In the genomic region with DNA sequence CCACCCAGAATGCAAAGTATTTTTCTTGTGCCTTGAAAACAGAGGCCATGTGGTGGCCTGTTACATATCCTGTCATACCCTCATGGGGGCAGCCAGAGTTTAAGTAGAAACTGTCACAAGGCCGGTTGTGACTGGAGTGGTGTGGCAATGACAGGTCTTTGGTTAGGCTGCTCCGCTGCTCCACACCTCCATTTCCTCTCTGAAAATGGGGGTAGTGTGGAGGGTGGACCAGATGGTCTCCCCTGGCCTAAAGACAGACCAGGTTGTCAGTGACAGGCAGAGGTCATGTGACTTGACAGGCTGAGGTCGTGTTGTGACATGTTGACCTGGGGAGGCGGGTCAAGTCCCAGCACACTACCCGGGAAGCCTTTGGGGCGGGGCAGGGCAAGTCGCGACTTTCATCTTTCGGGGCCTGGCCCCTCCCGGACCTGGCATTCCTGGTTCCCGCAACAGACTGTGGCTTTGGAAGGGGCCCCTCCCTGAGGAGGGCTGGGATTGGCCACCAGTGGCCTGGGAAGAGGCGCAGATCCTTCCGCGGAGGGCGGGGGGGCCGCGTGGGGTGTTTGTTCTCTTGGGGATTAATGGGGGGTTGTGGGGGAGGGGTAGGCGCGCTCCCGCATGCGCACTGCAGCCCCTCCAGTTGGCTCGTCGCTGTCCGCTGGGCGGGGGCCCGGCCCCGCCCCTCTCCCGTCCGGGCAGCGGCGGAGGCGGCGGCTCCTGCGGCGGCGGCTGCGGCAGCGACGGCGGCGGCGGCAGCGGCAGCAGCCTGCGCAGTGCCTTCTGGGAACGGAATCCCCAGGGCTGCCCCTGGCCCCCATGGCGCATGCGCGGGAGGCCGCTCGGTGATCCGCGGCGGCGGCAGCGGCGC, we compare ENCODE assay signal across 8 cellular contexts. TPM values are rescaled to one million over a fixed set of nuclear protein-coding genes. Genes with fewer than 3 reads are reported as not detected.
DNase-seq lines count a peak whose midpoint lies in the region; ATAC-seq lines count a peak whose summit lies in the region.

A gene with protein sequence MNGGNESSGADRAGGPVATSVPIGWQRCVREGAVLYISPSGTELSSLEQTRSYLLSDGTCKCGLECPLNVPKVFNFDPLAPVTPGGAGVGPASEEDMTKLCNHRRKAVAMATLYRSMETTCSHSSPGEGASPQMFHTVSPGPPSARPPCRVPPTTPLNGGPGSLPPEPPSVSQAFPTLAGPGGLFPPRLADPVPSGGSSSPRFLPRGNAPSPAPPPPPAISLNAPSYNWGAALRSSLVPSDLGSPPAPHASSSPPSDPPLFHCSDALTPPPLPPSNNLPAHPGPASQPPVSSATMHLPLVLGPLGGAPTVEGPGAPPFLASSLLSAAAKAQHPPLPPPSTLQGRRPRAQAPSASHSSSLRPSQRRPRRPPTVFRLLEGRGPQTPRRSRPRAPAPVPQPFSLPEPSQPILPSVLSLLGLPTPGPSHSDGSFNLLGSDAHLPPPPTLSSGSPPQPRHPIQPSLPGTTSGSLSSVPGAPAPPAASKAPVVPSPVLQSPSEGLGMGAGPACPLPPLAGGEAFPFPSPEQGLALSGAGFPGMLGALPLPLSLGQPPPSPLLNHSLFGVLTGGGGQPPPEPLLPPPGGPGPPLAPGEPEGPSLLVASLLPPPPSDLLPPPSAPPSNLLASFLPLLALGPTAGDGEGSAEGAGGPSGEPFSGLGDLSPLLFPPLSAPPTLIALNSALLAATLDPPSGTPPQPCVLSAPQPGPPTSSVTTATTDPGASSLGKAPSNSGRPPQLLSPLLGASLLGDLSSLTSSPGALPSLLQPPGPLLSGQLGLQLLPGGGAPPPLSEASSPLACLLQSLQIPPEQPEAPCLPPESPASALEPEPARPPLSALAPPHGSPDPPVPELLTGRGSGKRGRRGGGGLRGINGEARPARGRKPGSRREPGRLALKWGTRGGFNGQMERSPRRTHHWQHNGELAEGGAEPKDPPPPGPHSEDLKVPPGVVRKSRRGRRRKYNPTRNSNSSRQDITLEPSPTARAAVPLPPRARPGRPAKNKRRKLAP (plus strand): TSS at position 806 of the 868 bp plus-strand sequence. CDS start 1,480 bp downstream, outside the sequence.

- peak; percentile 14 for ATAC-seq in GM19468 (IDR thresholded peaks at IDR 0.05; ENCODE audit: extremely low read depth, unreplicated experiment)
- peak; percentile 58 for ATAC-seq in effector memory CD8-positive, alpha-beta T cell (replicated peaks)

- peak; percentile 88 for DNase-seq in CMK (ENCODE audit: low read depth)
- peak; percentile 84 for DNase-seq in HS-27A (ENCODE audit: low read depth)
- peak; percentile 88 for DNase-seq in NOMO-1 treated with DMSO at 0.1 percent for 48 hours (lab: John Stamatoyannopoulos, UW; ENCODE audit: unreplicated experiment)
- DNase-seq in activated CD8-positive, alpha-beta memory T cell treated with anti-CD3 and anti-CD28 coated beads for 4 hours (ENCODE audit: low read depth in 2 of 2) = peak; percentile 80 to 85
- DNase-seq in effector memory CD8-positive, alpha-beta T cell = peak; percentile 84 to 91 (median 87)
- peak; percentile 98 for DNase-seq in mesenteric fat pad (ENCODE audit: low spot score)
- DNase-seq in stimulated activated CD8-positive, alpha-beta memory T cell treated with anti-CD3 and anti-CD28 coated beads, Interleukin-15, amount 100 ng/mL, for 24 hours (ENCODE audit: low read depth) = peak; percentile 83

- peaks cover 58 to 72% of the 10 kb centered on the region in 2 donors for H3K4me1 Mint-ChIP-seq in effector memory CD8-positive, alpha-beta T cell (ENCODE audit: low read depth in 2 of 2)

- peak within 1 kb of the TSS; percentile 99 for H3K27ac Mint-ChIP-seq in effector memory CD8-positive, alpha-beta T cell

- peak within 1 kb of the TSS; percentile 97 to 98 for H3K4me3 Mint-ChIP-seq in effector memory CD8-positive, alpha-beta T cell

- H3K27me3 Mint-ChIP-seq in effector memory CD8-positive, alpha-beta T cell = no peaks in the 10 kb centered on the region

- peaks cover 72% of the 10 kb centered on the region for H3K36me3 Mint-ChIP-seq in effector memory CD8-positive, alpha-beta T cell (ENCODE audit: insufficient read depth)

- H3K9me3 Mint-ChIP-seq in effector memory CD8-positive, alpha-beta T cell = no peaks in the 10 kb centered on the region

RNA-seq across cellular contexts. Expression of the gene that starts here (rescaled TPM):
- 66.0 TPM for total RNA-seq in mesenteric fat pad

Comparison
In these comparisons a context has a peak if more than half of its experiments do, and no peak if none do; other contexts are left out.
1. Peak in every context shown above with its lines: DNase-seq and ATAC-seq.